Comparison of ENCODE assay signal across 1 cellular context in genomic region chr4:126850286-126850685, GRCh38.
A peak's percentile ranks its signal among the peaks of the same experiment; 100 is the strongest.
TF ChIP-seq lines count a peak whose summit lies in the region.

No MANE protein-coding gene starts in this region.

TF ChIP-seq in IMR-90, 13 proteins besides CTCF, POLR2A, EP300 and RAD21 (continued from another document):
- TF ChIP-seq, protein P1, sequence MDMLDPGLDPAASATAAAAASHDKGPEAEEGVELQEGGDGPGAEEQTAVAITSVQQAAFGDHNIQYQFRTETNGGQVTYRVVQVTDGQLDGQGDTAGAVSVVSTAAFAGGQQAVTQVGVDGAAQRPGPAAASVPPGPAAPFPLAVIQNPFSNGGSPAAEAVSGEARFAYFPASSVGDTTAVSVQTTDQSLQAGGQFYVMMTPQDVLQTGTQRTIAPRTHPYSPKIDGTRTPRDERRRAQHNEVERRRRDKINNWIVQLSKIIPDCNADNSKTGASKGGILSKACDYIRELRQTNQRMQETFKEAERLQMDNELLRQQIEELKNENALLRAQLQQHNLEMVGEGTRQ (IDR thresholded peaks at IDR 0.05; ENCODE audit: low read depth, low read length) = no peak
- TF ChIP-seq CEBPB (IDR thresholded peaks at IDR 0.05; ENCODE audit: low read depth, low read length) = peak; percentile 30; the same call in 1 of the 2 replicates
- peak; percentile 80 for TF ChIP-seq NFE2L2 (IDR thresholded peaks at IDR 0.05; ENCODE audit: low read depth, low read length)
- peak; percentile 38 for TF ChIP-seq RCOR1 (IDR thresholded peaks at IDR 0.05; ENCODE audit: insufficient replicate concordance, low read length)
